ENCODE assay signal across 1 cellular context in the genomic region with DNA sequence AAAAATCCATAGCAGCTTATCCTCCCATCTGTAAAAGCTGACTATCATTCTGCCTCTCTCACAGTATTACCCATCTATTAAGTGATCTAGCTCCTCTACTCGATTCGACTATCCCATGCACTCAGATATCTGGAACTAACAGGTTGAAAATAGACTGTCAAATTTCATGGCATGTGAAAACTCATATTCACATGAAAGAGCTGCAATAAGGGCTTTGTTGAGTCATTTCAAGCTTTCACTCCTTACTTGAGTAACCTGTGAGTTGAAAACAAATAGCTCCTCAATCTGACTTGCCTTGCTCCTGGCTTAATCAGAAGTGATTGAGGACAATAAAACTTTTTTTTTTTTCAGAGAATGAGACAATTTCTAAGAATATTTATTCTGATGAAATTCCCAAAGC.
TF ChIP-seq lines count a peak whose summit lies in the region.

No MANE protein-coding gene starts in this region.

TF ChIP-seq in GM12878, 131 proteins besides CTCF, POLR2A, EP300 and RAD21 (continued from another document):
- TF ChIP-seq, protein P1, sequence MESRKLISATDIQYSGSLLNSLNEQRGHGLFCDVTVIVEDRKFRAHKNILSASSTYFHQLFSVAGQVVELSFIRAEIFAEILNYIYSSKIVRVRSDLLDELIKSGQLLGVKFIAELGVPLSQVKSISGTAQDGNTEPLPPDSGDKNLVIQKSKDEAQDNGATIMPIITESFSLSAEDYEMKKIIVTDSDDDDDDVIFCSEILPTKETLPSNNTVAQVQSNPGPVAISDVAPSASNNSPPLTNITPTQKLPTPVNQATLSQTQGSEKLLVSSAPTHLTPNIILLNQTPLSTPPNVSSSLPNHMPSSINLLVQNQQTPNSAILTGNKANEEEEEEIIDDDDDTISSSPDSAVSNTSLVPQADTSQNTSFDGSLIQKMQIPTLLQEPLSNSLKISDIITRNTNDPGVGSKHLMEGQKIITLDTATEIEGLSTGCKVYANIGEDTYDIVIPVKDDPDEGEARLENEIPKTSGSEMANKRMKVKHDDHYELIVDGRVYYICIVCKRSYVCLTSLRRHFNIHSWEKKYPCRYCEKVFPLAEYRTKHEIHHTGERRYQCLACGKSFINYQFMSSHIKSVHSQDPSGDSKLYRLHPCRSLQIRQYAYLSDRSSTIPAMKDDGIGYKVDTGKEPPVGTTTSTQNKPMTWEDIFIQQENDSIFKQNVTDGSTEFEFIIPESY (IDR thresholded peaks at IDR 0.05) = no peak
- TF ChIP-seq HDAC6 (IDR thresholded peaks at IDR 0.05; ENCODE audit: unreplicated experiment) (no peak), MXI1 (IDR thresholded peaks at IDR 0.05; ENCODE audit: low read depth, low read length) (peak; percentile 22; the same call in 1 of the 2 replicates), ZZZ3 (IDR thresholded peaks at IDR 0.05; ENCODE audit: control insufficient read depth, insufficient read length, low read depth) (no peak), BMI1 (IDR thresholded peaks at IDR 0.05; ENCODE audit: borderline replicate concordance) (peak; percentile 42; the same call in 1 of the 2 replicates), CREM (IDR thresholded peaks at IDR 0.05; ENCODE audit: low read depth) (peak; percentile 80), TBL1XR1 (IDR thresholded peaks at IDR 0.05; ENCODE audit: low read depth, low read length) (peak; percentile 42; the same call in 1 of the 2 replicates), HCFC1 (IDR thresholded peaks at IDR 0.05; ENCODE audit: low read length) (no peak)
- TF ChIP-seq, protein P2, sequence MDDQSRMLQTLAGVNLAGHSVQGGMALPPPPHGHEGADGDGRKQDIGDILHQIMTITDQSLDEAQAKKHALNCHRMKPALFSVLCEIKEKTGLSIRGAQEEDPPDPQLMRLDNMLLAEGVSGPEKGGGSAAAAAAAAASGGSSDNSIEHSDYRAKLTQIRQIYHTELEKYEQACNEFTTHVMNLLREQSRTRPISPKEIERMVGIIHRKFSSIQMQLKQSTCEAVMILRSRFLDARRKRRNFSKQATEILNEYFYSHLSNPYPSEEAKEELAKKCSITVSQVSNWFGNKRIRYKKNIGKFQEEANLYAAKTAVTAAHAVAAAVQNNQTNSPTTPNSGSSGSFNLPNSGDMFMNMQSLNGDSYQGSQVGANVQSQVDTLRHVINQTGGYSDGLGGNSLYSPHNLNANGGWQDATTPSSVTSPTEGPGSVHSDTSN (IDR thresholded peaks at IDR 0.05; ENCODE audit: insufficient replicate concordance, low read depth, low read length) = no peak
